32 cellular contexts compared by ENCODE assay signal in genomic region chr17:67096609-67097008, GRCh38. TPM values are rescaled to one million over a fixed set of nuclear protein-coding genes. Genes with fewer than 3 reads are reported as not detected.
"Had no signal": no experiment of that assay in that cellular context is flagged by ENCODE, and none has a peak within 500 bp of the region (broad histone marks: within the 10 kb centered on the region; RNA-seq: fewer than 3 reads in every experiment).

No MANE protein-coding gene starts in this region.

- H3K9me3 Mint-ChIP-seq: activated CD4-positive, alpha-beta memory T cell treated with anti-CD3 and anti-CD28 coated beads for 36 hours; activated CD4-positive, alpha-beta T cell treated with anti-CD3 and anti-CD28 coated beads, Interleukin-2, amount 10 ng/mL, durations not matched to agents 7 days and 5 days; activated naive CD4-positive, alpha-beta T cell treated with anti-CD3 and anti-CD28 coated beads, Interleukin-2, amount 50 U/mL, for 72 hours; activated naive CD8-positive, alpha-beta T cell treated with anti-CD3 and anti-CD28 coated beads, Interleukin-2, amount 50 U/mL, for 24 hours; activated T-cell treated with anti-CD3 and anti-CD28 coated beads, Interleukin-2, amount 50 U/mL, for 4 hours; brain; T-cell had no signal

- H3K9me3 ChIP-seq: ascending aorta, MG63 had no signal

- H3K27ac Mint-ChIP-seq: activated CD4-positive, alpha-beta memory T cell treated with anti-CD3 and anti-CD28 coated beads for 36 hours; activated CD4-positive, alpha-beta T cell treated with anti-CD3 and anti-CD28 coated beads, Interleukin-2, amount 10 ng/mL, durations not matched to agents 7 days and 5 days; activated naive CD4-positive, alpha-beta T cell treated with anti-CD3 and anti-CD28 coated beads, Interleukin-2, amount 50 U/mL, for 72 hours; activated naive CD8-positive, alpha-beta T cell treated with anti-CD3 and anti-CD28 coated beads, Interleukin-2, amount 50 U/mL, for 24 hours; brain; T-cell had no signal

- H3K27ac ChIP-seq: ascending aorta, SK-N-MC had no signal

- ATAC-seq: activated naive CD4-positive, alpha-beta T cell treated with anti-CD3 and anti-CD28 coated beads, Interleukin-2, amount 50 U/mL, for 72 hours; activated naive CD8-positive, alpha-beta T cell treated with anti-CD3 and anti-CD28 coated beads, Interleukin-2, amount 50 U/mL, for 24 hours; activated T-cell treated with anti-CD3 and anti-CD28 coated beads, Interleukin-2, amount 50 U/mL, for 4 hours; Panc1; Right ventricle myocardium inferior; T-cell had no signal

- H3K4me3 ChIP-seq: ascending aorta, MG63, SK-N-MC had no signal

- H3K4me3 Mint-ChIP-seq: activated CD4-positive, alpha-beta memory T cell treated with anti-CD3 and anti-CD28 coated beads for 36 hours; activated CD4-positive, alpha-beta T cell treated with anti-CD3 and anti-CD28 coated beads, Interleukin-2, amount 10 ng/mL, durations not matched to agents 7 days and 5 days; activated naive CD8-positive, alpha-beta T cell treated with anti-CD3 and anti-CD28 coated beads, Interleukin-2, amount 50 U/mL, for 24 hours; activated T-cell treated with anti-CD3 and anti-CD28 coated beads, Interleukin-2, amount 50 U/mL, for 4 hours; brain; T-cell had no signal

- H3K27me3 ChIP-seq: ascending aorta, MG63 had no signal

- H3K27me3 Mint-ChIP-seq: activated CD4-positive, alpha-beta memory T cell treated with anti-CD3 and anti-CD28 coated beads for 36 hours; activated CD4-positive, alpha-beta T cell treated with anti-CD3 and anti-CD28 coated beads, Interleukin-2, amount 10 ng/mL, durations not matched to agents 7 days and 5 days; activated naive CD8-positive, alpha-beta T cell treated with anti-CD3 and anti-CD28 coated beads, Interleukin-2, amount 50 U/mL, for 24 hours; brain; T-cell had no signal

- H3K4me1 ChIP-seq: ascending aorta had no signal

- DNase-seq: activated CD4-positive, alpha-beta memory T cell treated with anti-CD3 and anti-CD28 coated beads for 36 hours; activated CD4-positive, alpha-beta T cell treated with anti-CD3 and anti-CD28 coated beads, Interleukin-2, amount 10 ng/mL, durations not matched to agents 7 days and 5 days; activated CD4-positive, CD25-positive, alpha-beta regulatory T cell; activated CD8-positive, alpha-beta memory T cell treated with anti-CD3 and anti-CD28 coated beads for 24 hours; activated effector memory CD4-positive, alpha-beta T cell treated with Interleukin-2 at 50 U/mL for 16 hours; activated naive CD4-positive, alpha-beta T cell treated with Interleukin-2 at 50 U/mL for 16 hours; activated naive CD8-positive, alpha-beta T cell treated with anti-CD3 and anti-CD28 coated beads, Interleukin-2, amount 50 U/mL, for 24 hours; activated T-cell treated with anti-CD3 and anti-CD28 coated beads, Interleukin-2, amount 50 U/mL, for 4 hours; amniotic stem cell; MG63; MV-4-11; NCI-H1092 treated with DMSO at 0.1 percent for 48 hours; NCI-H1417 treated with DMSO at 0.1 percent for 48 hours; NCI-H1694; NCI-H2029; NCI-H2107; NCI-H345; NCI-H510A; NCI-H526 treated with DMSO at 0.1 percent for 48 hours; NCI-H82; NK-92 treated with Interleukin-12 subunit alpha and Interleukin-12 subunit beta, amount 100 ng/mL, for 24 hours; OCI-M1; RPMI8226; T-cell; T-helper 2 cell; T1000 had no signal

RNA-seq across cellular contexts. Expression of gene CACNG1, which starts 52.3 kb away (rescaled TPM):
- total RNA-seq: activated CD4-positive, alpha-beta memory T cell treated with anti-CD3 and anti-CD28 coated beads for 36 hours; activated CD4-positive, alpha-beta T cell treated with anti-CD3 and anti-CD28 coated beads, Interleukin-2, amount 10 ng/mL, durations not matched to agents 7 days and 5 days; activated naive CD4-positive, alpha-beta T cell treated with anti-CD3 and anti-CD28 coated beads, Interleukin-2, amount 50 U/mL, for 72 hours; activated T-cell treated with anti-CD3 and anti-CD28 coated beads, Interleukin-2, amount 50 U/mL, for 4 hours; ascending aorta; Right ventricle myocardium inferior; T-cell had no signal
